ENCODE assay signal across 8 cellular contexts in the genomic region with DNA sequence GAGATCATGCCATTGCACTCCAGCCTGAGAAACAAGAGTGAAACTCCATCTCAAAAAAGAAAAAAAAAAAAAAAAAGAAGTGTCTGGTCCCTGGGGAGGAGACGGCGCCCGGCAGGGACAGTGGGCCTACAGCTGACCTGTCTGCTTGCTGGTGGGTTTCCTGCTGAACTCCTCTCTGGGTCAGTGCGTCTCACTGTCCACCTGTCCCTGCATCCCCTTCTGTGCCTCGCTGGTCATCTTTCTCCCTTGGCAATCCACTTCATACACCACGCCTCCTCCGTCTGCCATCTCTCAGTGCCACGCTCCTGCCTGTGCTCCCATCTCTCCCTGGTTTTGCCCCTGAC.
DNase-seq lines count a peak whose midpoint lies in the region; ATAC-seq and TF ChIP-seq lines count a peak whose summit lies in the region.

No MANE protein-coding gene starts in this region.

- H3K9me3 ChIP-seq in Peyer's patch (no peaks in the 10 kb centered on the region), skeletal muscle satellite cell (replicated peaks; ENCODE audit: low read length) (no peaks in the 10 kb centered on the region)

- peak overlapping the region; percentile 17 to 70 (median 30) for H3K27ac ChIP-seq in Peyer's patch

- peak overlapping the region; percentile 57 to 82 (median 68) for H3K4me3 ChIP-seq in Peyer's patch
- H3K4me3 ChIP-seq in fibroblast of the aortic adventitia (ENCODE audit: low read depth, low read length), result peak overlapping the region; percentile 97
- peak overlapping the region; percentile 91 for H3K4me3 ChIP-seq in skeletal muscle satellite cell (ENCODE audit: low read length)

- no peaks in the 10 kb centered on the region for H3K27me3 Mint-ChIP-seq in activated naive CD4-positive, alpha-beta T cell treated with anti-CD3 and anti-CD28 coated beads, Interleukin-2, amount 50 U/mL, for 24 hours

- no peaks in the 10 kb centered on the region for H3K27me3 ChIP-seq in Peyer's patch
- no peaks in the 10 kb centered on the region for H3K27me3 ChIP-seq in skeletal muscle satellite cell (ENCODE audit: control insufficient read depth, insufficient read depth, low read length)

- peak overlapping the region; percentile 95 for H3K27ac Mint-ChIP-seq in activated naive CD4-positive, alpha-beta T cell treated with anti-CD3 and anti-CD28 coated beads, Interleukin-2, amount 50 U/mL, for 24 hours

- peaks cover 3% of the 10 kb centered on the region for H3K9me3 Mint-ChIP-seq in activated naive CD4-positive, alpha-beta T cell treated with anti-CD3 and anti-CD28 coated beads, Interleukin-2, amount 50 U/mL, for 24 hours

- H3K4me3 Mint-ChIP-seq in activated naive CD4-positive, alpha-beta T cell treated with anti-CD3 and anti-CD28 coated beads, Interleukin-2, amount 50 U/mL, for 24 hours, result peak overlapping the region; percentile 99

- no peak for TF ChIP-seq CTCF in Peyer's patch (IDR thresholded peaks at IDR 0.05)
- no peak for TF ChIP-seq CTCF in fibroblast of the aortic adventitia (IDR thresholded peaks at IDR 0.05; ENCODE audit: insufficient read depth, low read length)

- H3K4me1 ChIP-seq in Peyer's patch (peaks cover 0 to 11% (median 2%) of the 10 kb centered on the region in 4 donors), skeletal muscle satellite cell (ENCODE audit: control insufficient read depth, insufficient read depth, low read length) (peaks cover under 1% of the 10 kb centered on the region)

- H3K36me3 ChIP-seq in Peyer's patch (no peaks in the 10 kb centered on the region), skeletal muscle satellite cell (ENCODE audit: insufficient read depth, low read length) (no peaks in the 10 kb centered on the region)

- ATAC-seq in GM18858 (IDR thresholded peaks at IDR 0.05; ENCODE audit: unreplicated experiment) (no peak), GM18502 (IDR thresholded peaks at IDR 0.05; ENCODE audit: poor library complexity, unreplicated experiment) (no peak), HG03439 (IDR thresholded peaks at IDR 0.05; ENCODE audit: unreplicated experiment) (no peak)

- no peak for TF ChIP-seq POLR2A in Peyer's patch (IDR thresholded peaks at IDR 0.05)

- H3K36me3 Mint-ChIP-seq in activated naive CD4-positive, alpha-beta T cell treated with anti-CD3 and anti-CD28 coated beads, Interleukin-2, amount 50 U/mL, for 24 hours, result peaks cover 13% of the 10 kb centered on the region

- no peak for DNase-seq in activated naive CD4-positive, alpha-beta T cell treated with anti-CD3 and anti-CD28 coated beads, Interleukin-2, amount 50 U/mL, for 16 hours
- DNase-seq in Peyer's patch, result no peak
- DNase-seq in fibroblast of the aortic adventitia (ENCODE audit: low read depth), result no peak

- H3K9ac ChIP-seq in skeletal muscle satellite cell (ENCODE audit: low read depth, low read length), result peak overlapping the region; percentile 82

- H3K4me1 Mint-ChIP-seq in activated naive CD4-positive, alpha-beta T cell treated with anti-CD3 and anti-CD28 coated beads, Interleukin-2, amount 50 U/mL, for 24 hours, result peaks cover 15% of the 10 kb centered on the region

- H3K4me2 ChIP-seq in skeletal muscle satellite cell (ENCODE audit: low read length), result peak overlapping the region; percentile 98
